8 cellular contexts compared by ENCODE assay signal in the genomic region with DNA sequence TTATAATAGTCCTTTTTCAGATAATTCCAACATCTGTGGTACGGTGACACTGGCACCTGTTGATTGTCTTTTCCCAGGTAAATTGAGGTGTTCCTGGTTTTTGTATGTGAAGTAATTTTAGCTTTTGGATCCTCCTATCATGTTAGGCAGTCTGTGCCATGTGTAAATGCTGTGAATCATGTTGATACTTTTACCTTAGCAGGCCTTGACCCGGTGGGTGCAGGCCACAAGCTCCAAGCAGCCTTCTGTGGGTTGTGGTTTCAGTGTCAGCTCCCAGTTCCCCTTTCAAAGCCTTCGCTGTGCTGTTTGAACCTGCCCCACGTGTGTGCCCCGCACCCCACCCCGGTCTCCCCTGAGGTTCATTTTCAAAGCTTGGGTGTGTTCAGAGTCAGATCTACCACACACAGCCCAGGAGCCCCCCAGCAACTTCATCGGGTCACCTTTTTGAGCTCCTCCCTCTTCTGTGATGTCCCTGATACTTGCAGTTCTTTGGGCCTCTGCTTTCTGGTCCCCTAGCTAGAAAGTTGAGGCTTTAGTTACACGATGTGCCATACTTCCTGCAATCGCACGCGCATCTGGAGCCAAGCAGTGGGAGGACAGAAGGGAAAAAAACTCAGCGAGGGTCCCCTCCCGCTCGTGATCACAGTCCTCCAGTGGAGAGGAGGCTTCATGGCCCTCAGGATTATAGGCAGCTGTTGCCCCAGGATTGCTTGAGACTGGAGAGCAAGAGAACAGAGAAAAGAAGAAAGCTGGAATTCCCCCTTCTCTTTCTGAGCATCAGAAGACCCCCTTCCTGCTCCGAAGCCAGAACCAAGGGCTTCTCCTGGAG. TPM values are rescaled to one million over a fixed set of nuclear protein-coding genes. Genes with fewer than 3 reads are reported as not detected.
A peak's percentile ranks its signal among the peaks of the same experiment; 100 is the strongest.
DNase-seq lines count a peak whose midpoint lies in the region; ATAC-seq and TF ChIP-seq lines count a peak whose summit lies in the region.

No MANE protein-coding gene starts in this region.

- peaks cover 43% of the 10 kb centered on the region for H3K36me3 ChIP-seq in right atrium auricular region

- peak overlapping the region; percentile 92 for H3K27ac Mint-ChIP-seq in activated naive CD4-positive, alpha-beta T cell treated with anti-CD3 and anti-CD28 coated beads, Interleukin-2, amount 10 ng/mL, durations not matched to agents 7 days and 5 days

- no peaks in the 10 kb centered on the region for H3K9me3 ChIP-seq in right atrium auricular region

- no peaks in the 10 kb centered on the region for H3K27me3 ChIP-seq in right atrium auricular region

- no peaks in the 10 kb centered on the region for H3K4me1 ChIP-seq in right atrium auricular region

- H3K27me3 Mint-ChIP-seq in activated naive CD4-positive, alpha-beta T cell treated with anti-CD3 and anti-CD28 coated beads, Interleukin-2, amount 10 ng/mL, durations not matched to agents 7 days and 5 days = no peaks in the 10 kb centered on the region

- H3K4me1 Mint-ChIP-seq in activated naive CD4-positive, alpha-beta T cell treated with anti-CD3 and anti-CD28 coated beads, Interleukin-2, amount 10 ng/mL, durations not matched to agents 7 days and 5 days = peaks cover 57% of the 10 kb centered on the region

- no peak overlapping the region for H3K4me3 ChIP-seq in right atrium auricular region

- TF ChIP-seq CTCF in right atrium auricular region (IDR thresholded peaks at IDR 0.05) = no peak

- CTCF ChIA-PET in activated naive CD4-positive, alpha-beta T cell treated with anti-CD3 and anti-CD28 coated beads, Interleukin-2, amount 10 ng/mL, durations not matched to agents 7 days and 5 days (lab: Charles Lee) = interaction anchor here (1.0 to 1.1 kb wide), 2 partner anchors 34 to 36 kb away, joined by 4 to 5 read pairs; no protein-coding TSS in a partner anchor

- peaks cover 3% of the 10 kb centered on the region for H3K9me3 Mint-ChIP-seq in activated naive CD4-positive, alpha-beta T cell treated with anti-CD3 and anti-CD28 coated beads, Interleukin-2, amount 10 ng/mL, durations not matched to agents 7 days and 5 days

- DNase-seq in SIG-M5 treated with dmso at 0.1 percent for 504 hours (lab: John Stamatoyannopoulos, UW; ENCODE audit: unreplicated experiment) (peak; percentile 69), pons (ENCODE audit: low spot score) (no peak), NCI-H526 (lab: John Stamatoyannopoulos, UW) (no peak), right atrium auricular region (ENCODE audit: low spot score) (no peak)
- peak; percentile 85 for DNase-seq in activated naive CD4-positive, alpha-beta T cell treated with anti-CD3 and anti-CD28 coated beads, Interleukin-2, amount 10 ng/mL, durations not matched to agents 7 days and 5 days
- peak; percentile 29 to 67 (median 61) for DNase-seq in stimulated activated CD4-positive, alpha-beta T cell treated with anti-CD3 and anti-CD28 coated beads, TNF-alpha, amount 100 ng/mL, for 48 hours (ENCODE audit: low read depth in 3 of 3)

- peak overlapping the region; percentile 69 for H3K4me3 Mint-ChIP-seq in activated naive CD4-positive, alpha-beta T cell treated with anti-CD3 and anti-CD28 coated beads, Interleukin-2, amount 10 ng/mL, durations not matched to agents 7 days and 5 days

- H3K27ac ChIP-seq in right atrium auricular region = no peak overlapping the region

- peaks cover 48% of the 10 kb centered on the region for H3K36me3 Mint-ChIP-seq in activated naive CD4-positive, alpha-beta T cell treated with anti-CD3 and anti-CD28 coated beads, Interleukin-2, amount 10 ng/mL, durations not matched to agents 7 days and 5 days

- ATAC-seq in GM18517 (IDR thresholded peaks at IDR 0.05; ENCODE audit: unreplicated experiment) (peak; percentile 95), HG02870 (IDR thresholded peaks at IDR 0.05; ENCODE audit: unreplicated experiment) (peak; percentile 82)

RNA-seq across cellular contexts. Expression of a gene that starts 8.7 kb away (rescaled TPM):
- under 1 TPM in 1 of 2 donors, not detected in 1; 0.83 TPM for total RNA-seq in right atrium auricular region

RNA-seq across cellular contexts. Expression of a gene that starts 49.5 kb away (rescaled TPM):
- 10 to 100 TPM; 11.5 to 13.9 TPM for total RNA-seq in right atrium auricular region

Comparison
In these comparisons a context has a peak if more than half of its experiments do, and no peak if none do; other contexts are left out.
1. DNase-seq: peak in SIG-M5 treated with dmso at 0.1 percent for 504 hours (single experiment), activated naive CD4-positive, alpha-beta T cell treated with anti-CD3 and anti-CD28 coated beads, Interleukin-2, amount 10 ng/mL, durations not matched to agents 7 days and 5 days (single experiment) and stimulated activated CD4-positive, alpha-beta T cell treated with anti-CD3 and anti-CD28 coated beads, TNF-alpha, amount 100 ng/mL, for 48 hours (3 of 3); none in pons (single experiment), NCI-H526 (0 of 2) and right atrium auricular region (single experiment).